In the genomic region with DNA sequence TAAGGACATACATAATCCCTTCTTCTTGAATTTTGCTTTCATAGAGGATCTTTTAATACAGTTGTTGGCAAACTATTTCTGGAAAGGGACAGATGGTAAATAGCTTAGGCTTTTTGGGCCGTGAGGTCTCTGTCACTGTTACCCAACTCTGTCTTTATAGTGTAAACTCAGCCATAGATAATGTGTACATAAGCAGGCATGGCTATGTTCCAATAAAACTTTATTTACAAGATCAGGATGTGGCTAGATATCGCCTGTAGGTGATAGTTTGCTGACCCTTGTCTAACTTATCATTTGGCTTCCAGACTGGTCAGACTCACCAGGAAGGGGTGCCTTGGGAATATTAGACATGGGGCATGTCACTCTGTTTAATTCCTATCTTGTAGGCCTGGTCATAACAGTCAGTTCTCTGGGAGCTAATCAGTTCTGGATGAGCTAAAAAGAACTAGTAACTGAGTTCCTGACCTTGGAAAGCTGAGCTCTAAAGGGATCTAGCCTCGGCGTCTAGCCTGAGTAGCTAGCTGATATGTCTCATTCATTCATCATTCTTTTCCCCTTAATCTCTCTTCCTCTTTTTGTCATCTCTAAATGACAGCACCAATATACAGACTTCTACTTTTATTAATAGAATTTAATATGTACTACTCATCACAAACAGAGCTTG, we compare ENCODE assay signal across 1 cellular context.
TF ChIP-seq lines count a peak whose summit lies in the region.

No MANE protein-coding gene starts in this region.

TF ChIP-seq in GM12878, 131 proteins besides CTCF, POLR2A, EP300 and RAD21:
- TF ChIP-seq SPI1 (IDR thresholded peaks at IDR 0.05; ENCODE audit: borderline replicate concordance, insufficient read depth, low read depth, low read length): peak; percentile 79
- TF ChIP-seq, protein P1, sequence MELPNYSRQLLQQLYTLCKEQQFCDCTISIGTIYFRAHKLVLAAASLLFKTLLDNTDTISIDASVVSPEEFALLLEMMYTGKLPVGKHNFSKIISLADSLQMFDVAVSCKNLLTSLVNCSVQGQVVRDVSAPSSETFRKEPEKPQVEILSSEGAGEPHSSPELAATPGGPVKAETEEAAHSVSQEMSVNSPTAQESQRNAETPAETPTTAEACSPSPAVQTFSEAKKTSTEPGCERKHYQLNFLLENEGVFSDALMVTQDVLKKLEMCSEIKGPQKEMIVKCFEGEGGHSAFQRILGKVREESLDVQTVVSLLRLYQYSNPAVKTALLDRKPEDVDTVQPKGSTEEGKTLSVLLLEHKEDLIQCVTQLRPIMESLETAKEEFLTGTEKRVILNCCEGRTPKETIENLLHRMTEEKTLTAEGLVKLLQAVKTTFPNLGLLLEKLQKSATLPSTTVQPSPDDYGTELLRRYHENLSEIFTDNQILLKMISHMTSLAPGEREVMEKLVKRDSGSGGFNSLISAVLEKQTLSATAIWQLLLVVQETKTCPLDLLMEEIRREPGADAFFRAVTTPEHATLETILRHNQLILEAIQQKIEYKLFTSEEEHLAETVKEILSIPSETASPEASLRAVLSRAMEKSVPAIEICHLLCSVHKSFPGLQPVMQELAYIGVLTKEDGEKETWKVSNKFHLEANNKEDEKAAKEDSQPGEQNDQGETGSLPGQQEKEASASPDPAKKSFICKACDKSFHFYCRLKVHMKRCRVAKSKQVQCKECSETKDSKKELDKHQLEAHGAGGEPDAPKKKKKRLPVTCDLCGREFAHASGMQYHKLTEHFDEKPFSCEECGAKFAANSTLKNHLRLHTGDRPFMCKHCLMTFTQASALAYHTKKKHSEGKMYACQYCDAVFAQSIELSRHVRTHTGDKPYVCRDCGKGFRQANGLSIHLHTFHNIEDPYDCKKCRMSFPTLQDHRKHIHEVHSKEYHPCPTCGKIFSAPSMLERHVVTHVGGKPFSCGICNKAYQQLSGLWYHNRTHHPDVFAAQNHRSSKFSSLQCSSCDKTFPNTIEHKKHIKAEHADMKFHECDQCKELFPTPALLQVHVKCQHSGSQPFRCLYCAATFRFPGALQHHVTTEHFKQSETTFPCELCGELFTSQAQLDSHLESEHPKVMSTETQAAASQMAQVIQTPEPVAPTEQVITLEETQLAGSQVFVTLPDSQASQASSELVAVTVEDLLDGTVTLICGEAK (IDR thresholded peaks at IDR 0.05; ENCODE audit: borderline replicate concordance): peak; percentile 73
- no peak for TF ChIP-seq BACH1 (IDR thresholded peaks at IDR 0.05; ENCODE audit: borderline replicate concordance)
